ENCODE assay signal across 22 cellular contexts in the genomic region with DNA sequence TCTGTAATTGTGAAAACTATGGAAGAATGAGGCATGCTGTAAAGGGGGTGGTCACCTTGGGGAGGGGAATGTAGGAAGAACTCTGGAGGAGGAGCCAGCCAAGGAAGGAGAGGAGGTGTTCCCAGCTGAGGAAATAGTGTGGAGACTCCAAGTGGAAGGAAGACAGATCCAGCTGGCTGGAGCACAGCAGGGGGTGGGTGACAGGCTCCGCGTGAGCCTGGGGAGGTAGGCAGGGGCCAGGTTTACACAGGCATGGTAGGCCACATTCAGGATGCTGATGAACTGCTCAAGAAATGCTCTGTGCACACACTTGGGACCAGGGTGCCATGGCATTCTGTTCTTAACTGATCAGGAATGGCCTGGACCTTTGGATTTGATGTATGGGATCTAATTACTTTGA. TPM values are rescaled to one million over a fixed set of nuclear protein-coding genes. Genes with fewer than 3 reads are reported as not detected.
DNase-seq lines count a peak whose midpoint lies in the region; ATAC-seq, FAIRE-seq and TF ChIP-seq lines count a peak whose summit lies in the region.
"Had no signal": no experiment of that assay in that cellular context is flagged by ENCODE, and none has a peak within 500 bp of the region (broad histone marks: within the 10 kb centered on the region; RNA-seq: fewer than 3 reads in every experiment).

No MANE protein-coding gene starts in this region.

- H3K4ac ChIP-seq in mesendoderm (ENCODE audit: low read depth, low read length), result no peak overlapping the region

- no peak overlapping the region for H3K4me2 ChIP-seq in mesendoderm (ENCODE audit: low read length)
- H3K4me2 ChIP-seq: PC-9 had no signal

- TF ChIP-seq CTCF in activated B cell treated with CpG ODN at 0.5 μM for 24 hours (IDR thresholded peaks at IDR 0.05) (no peak), upper lobe of right lung (IDR thresholded peaks at IDR 0.05) (no peak)

- H3K9me3 Mint-ChIP-seq in activated B cell treated with CpG ODN at 0.5 μM for 24 hours, result no peaks in the 10 kb centered on the region

- DNase-seq in NCI-H2171 treated with DMSO at 0.1 percent for 48 hours (lab: John Stamatoyannopoulos, UW) (peak; percentile 27), NCI-H2171 (lab: John Stamatoyannopoulos, UW) (no peak), activated B cell treated with CpG ODN at 0.5 μM for 24 hours (no peak), mesendoderm (peak; percentile 10), upper lobe of right lung (no peak), HTR-8/SVneo (ENCODE audit: insufficient read length, low spot score) (no peak), left ventricle myocardium superior (no peak)
- no peak for DNase-seq in stimulated activated CD4-positive, alpha-beta T cell treated with anti-CD3 and anti-CD28 coated beads, Interleukin-12 subunit alpha, Interleukin-12 subunit beta, amount 100 ng/mL, for 4 hours
- DNase-seq: AML-193, MM.1S, NCI-H1048, NCI-H1417 treated with DMSO at 0.1 percent for 48 hours, NCI-H1930, PC-9, SHP77 treated with DMSO at 0.1 percent for 48 hours had no signal

- peaks cover 91% of the 10 kb centered on the region for H3K36me3 Mint-ChIP-seq in activated B cell treated with CpG ODN at 0.5 μM for 24 hours (ENCODE audit: low read depth)

- no peak overlapping the region for H2BK120ac ChIP-seq in mesendoderm (ENCODE audit: low read depth, low read length)

- POLR2A ChIA-PET in activated B cell treated with CpG ODN at 0.5 μM for 24 hours (lab: Charles Lee), result no interaction called here

- WGBS in mesendoderm (ENCODE audit: extremely low coverage, insufficient coverage, low lambda C conversion rate), result no CpG with 5 or more reads among the region's 2 CpGs

- H3K56ac ChIP-seq in mesendoderm (ENCODE audit: low read length), result no peak overlapping the region

- ATAC-seq in activated B cell treated with CpG ODN at 0.5 μM for 24 hours (ENCODE audit: low read depth) (no peak), upper lobe of right lung (peak; percentile 39), left ventricle myocardium superior (no peak)
- ATAC-seq: K562 had no signal

- H2BK5ac ChIP-seq in mesendoderm (ENCODE audit: low read length), result no peak overlapping the region

- H3K36me3 ChIP-seq in mesendoderm (ENCODE audit: control insufficient read depth, insufficient read depth, low read length) (no peaks in the 10 kb centered on the region), upper lobe of right lung (no peaks in the 10 kb centered on the region)

- no peaks in the 10 kb centered on the region for H3K27me3 Mint-ChIP-seq in activated B cell treated with CpG ODN at 0.5 μM for 24 hours

- H3K9ac ChIP-seq in mesendoderm (ENCODE audit: low read length), result no peak overlapping the region

- H3K23ac ChIP-seq in mesendoderm (ENCODE audit: low read length), result no peak overlapping the region

- H3K4me3 ChIP-seq in mesendoderm (ENCODE audit: low read length), result no peak overlapping the region
- no peak overlapping the region for H3K4me3 ChIP-seq in upper lobe of right lung
- H3K4me3 ChIP-seq: K562, PC-9, SK-N-MC had no signal

- H3K27me3 ChIP-seq in mesendoderm (ENCODE audit: insufficient read depth, low read length, poor library complexity), result no peaks in the 10 kb centered on the region
- no peaks in the 10 kb centered on the region for H3K27me3 ChIP-seq in upper lobe of right lung

- no peaks in the 10 kb centered on the region for H3K9me3 ChIP-seq in upper lobe of right lung

- H3K4me1 ChIP-seq in mesendoderm (ENCODE audit: control insufficient read depth, low read depth, low read length) (no peaks in the 10 kb centered on the region), upper lobe of right lung (no peaks in the 10 kb centered on the region)

- no peak overlapping the region for H2AK5ac ChIP-seq in mesendoderm (ENCODE audit: low read length)

- H3K4me3 Mint-ChIP-seq in activated B cell treated with CpG ODN at 0.5 μM for 24 hours, result no peak overlapping the region
- H3K4me3 Mint-ChIP-seq: CD14-positive monocyte had no signal

- H4K8ac ChIP-seq in mesendoderm (ENCODE audit: low read depth, low read length), result no peak overlapping the region

- FAIRE-seq in HTR-8/SVneo (lab: Jason Lieb, UNC), result no peak
- FAIRE-seq: G401.6, GM12892, H1, K562 had no signal

- intact Hi-C loops in activated B cell treated with CpG ODN at 0.5 μM for 24 hours (cut with micrococcal nuclease) (no loop called here), upper lobe of right lung (cut with DNase I) (no loop called here), left ventricle myocardium superior (cut with micrococcal nuclease) (no loop called here)

- H3K18ac ChIP-seq in mesendoderm (ENCODE audit: low read length), result no peak overlapping the region

- H3K4me1 Mint-ChIP-seq in activated B cell treated with CpG ODN at 0.5 μM for 24 hours, result peaks cover 77% of the 10 kb centered on the region

- H2BK15ac ChIP-seq in mesendoderm (replicated peaks; ENCODE audit: low read depth), result no peak overlapping the region

- no peak overlapping the region for H4K5ac ChIP-seq in mesendoderm (ENCODE audit: low read length)

- H3K27ac Mint-ChIP-seq in activated B cell treated with CpG ODN at 0.5 μM for 24 hours, result peak overlapping the region; percentile 30

- no peaks in the 10 kb centered on the region for H3K79me2 ChIP-seq in mesendoderm (ENCODE audit: control insufficient read depth, insufficient read depth, low read length)

- no peak overlapping the region for H3K27ac ChIP-seq in mesendoderm (ENCODE audit: low read depth, low read length)
- H3K27ac ChIP-seq in upper lobe of right lung, result no peak overlapping the region
- H3K27ac ChIP-seq: PC-9, RWPE1, SK-N-MC had no signal

- CTCF ChIA-PET in activated B cell treated with CpG ODN at 0.5 μM for 24 hours (lab: Charles Lee), result no interaction called here

- H3K79me1 ChIP-seq in mesendoderm (ENCODE audit: low read length), result no peaks in the 10 kb centered on the region

RNA-seq across cellular contexts. Expression of gene AFF3, which starts 16.7 kb away (rescaled TPM):
- 228 and 271 TPM in 2 replicates for total RNA-seq in activated B cell treated with CpG ODN at 0.5 μM for 24 hours
- polyA plus RNA-seq in mesendoderm (2013, experiment 1 of 2), result 2.9 TPM
- polyA plus RNA-seq in mesendoderm (2013, experiment 2 of 2), result 3.1 TPM
- 44.6 TPM for total RNA-seq in upper lobe of right lung
- 10.0 TPM for total RNA-seq in left ventricle myocardium superior
- total RNA-seq: PC-9 had no signal
- polyA plus RNA-seq: K562 had no signal

Comparison
In these comparisons a context has a peak if more than half of its experiments do, and no peak if none do; other contexts are left out.
1. DNase-seq: peak in NCI-H2171 treated with DMSO at 0.1 percent for 48 hours (single experiment) and mesendoderm (single experiment); none in NCI-H2171 (single experiment), activated B cell treated with CpG ODN at 0.5 μM for 24 hours (single experiment), upper lobe of right lung (single experiment), stimulated activated CD4-positive, alpha-beta T cell treated with anti-CD3 and anti-CD28 coated beads, Interleukin-12 subunit alpha, Interleukin-12 subunit beta, amount 100 ng/mL, for 4 hours (single experiment), HTR-8/SVneo (single experiment) and left ventricle myocardium superior (single experiment).